ENCODE assay signal across 24 cellular contexts in genomic region chr16:35234679-35235078, GRCh38.
"Had no signal": no experiment of that assay in that cellular context is flagged by ENCODE, and none has a peak within 500 bp of the region (broad histone marks: within the 10 kb centered on the region; RNA-seq: fewer than 3 reads in every experiment).

No MANE protein-coding gene starts in this region.

- H3K4me3 Mint-ChIP-seq: dendritic cell treated with granulocyte-macrophage colony-stimulating factor and Interleukin-4, amounts not matched to agents 40 ng/mL and 50 ng/mL, for 4 days; effector memory CD8-positive, alpha-beta T cell; endodermal cell had no signal

- H3K4me1 ChIP-seq: colonic mucosa, esophagus muscularis mucosa, esophagus squamous epithelium, gastrocnemius medialis, gastroesophageal sphincter, heart left ventricle, heart right ventricle had no signal

- H3K27ac ChIP-seq: colonic mucosa, coronary artery, dorsolateral prefrontal cortex, epithelial cell of prostate, esophagus muscularis mucosa, esophagus squamous epithelium, gastrocnemius medialis, gastroesophageal sphincter, heart left ventricle, heart right ventricle had no signal

- H3K27ac Mint-ChIP-seq: dendritic cell treated with granulocyte-macrophage colony-stimulating factor and Interleukin-4, amounts not matched to agents 40 ng/mL and 50 ng/mL, for 4 days; effector memory CD8-positive, alpha-beta T cell; endodermal cell had no signal

- ATAC-seq: effector memory CD8-positive, alpha-beta T cell; esophagus mucosa; gastrocnemius medialis; gastroesophageal sphincter; heart left ventricle; heart right ventricle had no signal

- DNase-seq: colonic mucosa; cortex of kidney; dermis blood vessel endothelial cell; dorsolateral prefrontal cortex; effector CD4-positive, alpha-beta T cell; effector CD8-positive, alpha-beta T cell; effector memory CD4-positive, alpha-beta T cell; effector memory CD8-positive, alpha-beta T cell; endodermal cell; erythroblast; esophagus squamous epithelium; foreskin fibroblast; foreskin melanocyte; gastrocnemius medialis; glutamatergic neuron; head of caudate nucleus; heart left ventricle; heart right ventricle had no signal

- H3K27me3 Mint-ChIP-seq: dendritic cell treated with granulocyte-macrophage colony-stimulating factor and Interleukin-4, amounts not matched to agents 40 ng/mL and 50 ng/mL, for 4 days; effector memory CD8-positive, alpha-beta T cell had no signal

- H3K27me3 ChIP-seq: colonic mucosa, esophagus squamous epithelium, gastrocnemius medialis, gastroesophageal sphincter, heart right ventricle had no signal

- H3K4me1 Mint-ChIP-seq: endodermal cell had no signal
